Comparison of ENCODE assay signal across 11 cellular contexts in the genomic region with DNA sequence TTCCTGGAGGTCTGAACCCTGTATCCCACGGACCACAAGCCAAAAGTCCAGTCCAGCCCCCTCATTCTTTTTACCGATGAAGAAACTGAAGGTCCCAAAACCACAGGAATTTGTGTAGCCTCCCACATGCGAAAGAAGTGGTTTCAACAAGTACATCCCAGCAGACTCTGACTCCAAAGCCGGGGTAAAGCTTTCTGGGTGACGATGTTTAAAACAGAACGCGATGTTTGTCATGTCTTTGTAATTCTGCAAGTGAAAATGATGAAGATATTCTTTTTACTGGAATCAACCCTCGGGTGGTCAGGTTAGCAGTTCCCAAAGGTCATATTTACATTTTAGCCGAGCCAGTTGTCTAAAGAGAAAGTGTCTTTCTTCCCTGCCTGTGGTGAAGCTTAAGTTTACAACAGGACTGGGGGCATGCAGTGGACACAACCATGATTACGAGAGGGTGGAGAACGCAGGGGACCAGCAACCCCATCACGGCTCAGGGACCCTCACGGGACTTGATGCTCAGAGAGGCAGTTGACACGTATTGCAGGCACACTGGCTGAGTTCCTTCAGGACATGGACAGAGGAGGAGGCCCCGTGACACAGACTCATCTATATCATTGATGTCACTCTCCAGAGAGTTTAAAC. TPM values are rescaled to one million over a fixed set of nuclear protein-coding genes. Genes with fewer than 3 reads are reported as not detected.
A peak's percentile ranks its signal among the peaks of the same experiment; 100 is the strongest.
DNase-seq lines count a peak whose midpoint lies in the region; ATAC-seq lines count a peak whose summit lies in the region.
"Had no signal": no experiment of that assay in that cellular context is flagged by ENCODE, and none has a peak within 500 bp of the region (broad histone marks: within the 10 kb centered on the region; RNA-seq: fewer than 3 reads in every experiment).

No MANE protein-coding gene starts in this region.

- H3K27ac Mint-ChIP-seq in T-helper 2 cell treated with Interferon-gamma antibody and Interleukin-4, amounts not matched to agents 5 μg/mL and 100 μg/mL, for 36 hours = no peak overlapping the region
- peak overlapping the region; percentile 98 for H3K27ac Mint-ChIP-seq in activated T-helper 2 cell treated with anti-CD3 and anti-CD28 coated beads, Interferon-gamma antibody, Interleukin-2, Interleukin-4, amounts not matched to agents 10 μg/mL and 5 μg/mL and 100 μg/mL, durations not matched to agents 14 hours and 24 hours and 36 hours

- intact Hi-C loops in activated T-helper 2 cell treated with anti-CD3 and anti-CD28 coated beads, Interferon-gamma antibody, Interleukin-2, Interleukin-4, amounts not matched to agents 10 μg/mL and 5 μg/mL and 100 μg/mL, durations not matched to agents 14 hours and 24 hours and 36 hours (cut with micrococcal nuclease) = loop anchor here (1.0 to 10.0 kb wide), 10 partner anchors 14 to 351 kb away; a partner anchor contains a TSS

- H3K9me3 Mint-ChIP-seq in T-helper 2 cell treated with Interferon-gamma antibody and Interleukin-4, amounts not matched to agents 5 μg/mL and 100 μg/mL, for 36 hours = no peaks in the 10 kb centered on the region
- no peaks in the 10 kb centered on the region for H3K9me3 Mint-ChIP-seq in activated T-helper 2 cell treated with anti-CD3 and anti-CD28 coated beads, Interferon-gamma antibody, Interleukin-2, Interleukin-4, amounts not matched to agents 10 μg/mL and 5 μg/mL and 100 μg/mL, durations not matched to agents 14 hours and 24 hours and 36 hours

- peaks cover 17% of the 10 kb centered on the region for H3K4me1 Mint-ChIP-seq in T-helper 2 cell treated with Interferon-gamma antibody and Interleukin-4, amounts not matched to agents 5 μg/mL and 100 μg/mL, for 36 hours (ENCODE audit: low read depth)
- peaks cover 30% of the 10 kb centered on the region for H3K4me1 Mint-ChIP-seq in activated T-helper 2 cell treated with anti-CD3 and anti-CD28 coated beads, Interferon-gamma antibody, Interleukin-2, Interleukin-4, amounts not matched to agents 10 μg/mL and 5 μg/mL and 100 μg/mL, durations not matched to agents 14 hours and 24 hours and 36 hours (ENCODE audit: low read depth)

- H3K4me3 Mint-ChIP-seq in T-helper 2 cell treated with Interferon-gamma antibody and Interleukin-4, amounts not matched to agents 5 μg/mL and 100 μg/mL, for 36 hours = no peak overlapping the region
- H3K4me3 Mint-ChIP-seq in activated T-helper 2 cell treated with anti-CD3 and anti-CD28 coated beads, Interferon-gamma antibody, Interleukin-2, Interleukin-4, amounts not matched to agents 10 μg/mL and 5 μg/mL and 100 μg/mL, durations not matched to agents 14 hours and 24 hours and 36 hours (ENCODE audit: low read depth) = peak overlapping the region; percentile 65

- no peak for ATAC-seq in GM19452 (IDR thresholded peaks at IDR 0.05; ENCODE audit: unreplicated experiment)
- ATAC-seq: right cardiac atrium had no signal

- H3K27me3 Mint-ChIP-seq in T-helper 2 cell treated with Interferon-gamma antibody and Interleukin-4, amounts not matched to agents 5 μg/mL and 100 μg/mL, for 36 hours (ENCODE audit: low read depth) = no peaks in the 10 kb centered on the region
- H3K27me3 Mint-ChIP-seq in activated T-helper 2 cell treated with anti-CD3 and anti-CD28 coated beads, Interferon-gamma antibody, Interleukin-2, Interleukin-4, amounts not matched to agents 10 μg/mL and 5 μg/mL and 100 μg/mL, durations not matched to agents 14 hours and 24 hours and 36 hours (ENCODE audit: low read depth) = no peaks in the 10 kb centered on the region

- no peaks in the 10 kb centered on the region for H3K36me3 Mint-ChIP-seq in T-helper 2 cell treated with Interferon-gamma antibody and Interleukin-4, amounts not matched to agents 5 μg/mL and 100 μg/mL, for 36 hours (ENCODE audit: low read depth)
- H3K36me3 Mint-ChIP-seq in activated T-helper 2 cell treated with anti-CD3 and anti-CD28 coated beads, Interferon-gamma antibody, Interleukin-2, Interleukin-4, amounts not matched to agents 10 μg/mL and 5 μg/mL and 100 μg/mL, durations not matched to agents 14 hours and 24 hours and 36 hours (ENCODE audit: low read depth) = no peaks in the 10 kb centered on the region

- peak; percentile 74 for DNase-seq in T-helper 2 cell treated with Interferon-gamma antibody and Interleukin-4, amounts not matched to agents 5 μg/mL and 100 μg/mL, for 36 hours (ENCODE audit: low spot score)
- DNase-seq in T-helper 2 cell (no peak), HuH-7 (ENCODE audit: low spot score) (peak; percentile 34), non-pigmented ciliary epithelial cell (ENCODE audit: low read depth) (peak; percentile 74), NCI-H82 treated with DMSO at 0.1 percent for 48 hours (lab: John Stamatoyannopoulos, UW; ENCODE audit: unreplicated experiment) (no peak), NCI-H69 (lab: John Stamatoyannopoulos, UW) (no peak)
- DNase-seq in activated T-helper 2 cell treated with anti-CD3 and anti-CD28 coated beads, Interferon-gamma antibody, Interleukin-2, Interleukin-4, amounts not matched to agents 10 μg/mL and 5 μg/mL and 100 μg/mL, durations not matched to agents 14 hours and 24 hours and 36 hours (ENCODE audit: low spot score) = no peak
- DNase-seq: 8988T, islet precursor cell, right cardiac atrium had no signal

RNA-seq across cellular contexts. Expression of a gene that starts 17.8 kb away (rescaled TPM):
- total RNA-seq in activated T-helper 2 cell treated with anti-CD3 and anti-CD28 coated beads, Interferon-gamma antibody, Interleukin-2, Interleukin-4, amounts not matched to agents 10 μg/mL and 5 μg/mL and 100 μg/mL, durations not matched to agents 14 hours and 24 hours and 36 hours = 39.3 and 39.9 TPM in 2 replicates

Comparison
In these comparisons a context has a peak if more than half of its experiments do, and no peak if none do; other contexts are left out.
1. DNase-seq: peak in T-helper 2 cell treated with Interferon-gamma antibody and Interleukin-4, amounts not matched to agents 5 μg/mL and 100 μg/mL, for 36 hours (single experiment), HuH-7 (single experiment) and non-pigmented ciliary epithelial cell (single experiment); none in T-helper 2 cell (0 of 5), activated T-helper 2 cell treated with anti-CD3 and anti-CD28 coated beads, Interferon-gamma antibody, Interleukin-2, Interleukin-4, amounts not matched to agents 10 μg/mL and 5 μg/mL and 100 μg/mL, durations not matched to agents 14 hours and 24 hours and 36 hours (single experiment), NCI-H82 treated with DMSO at 0.1 percent for 48 hours (single experiment) and NCI-H69 (single experiment).